In genomic region chr5:137630972-137631370, GRCh38 we compare ENCODE assay signal across 20 cellular contexts.
DNase-seq lines count a peak whose midpoint lies in the region; ATAC-seq and TF ChIP-seq lines count a peak whose summit lies in the region.
"Had no signal": no experiment of that assay in that cellular context is flagged by ENCODE, and none has a peak within 500 bp of the region (broad histone marks: within the 10 kb centered on the region; RNA-seq: fewer than 3 reads in every experiment).

No MANE protein-coding gene starts in this region.

- no peak overlapping the region for H4K91ac ChIP-seq in IMR-90 (ENCODE audit: insufficient read depth, low read depth, low read length)

- no peaks in the 10 kb centered on the region for H3K79me1 ChIP-seq in IMR-90 (ENCODE audit: low read depth in 1 of 2, low read length in 2 of 2)

- H2AK9ac ChIP-seq in IMR-90 (replicated peaks; ENCODE audit: low read depth, low read length, poor library complexity) = no peak overlapping the region

- no peaks in the 10 kb centered on the region for H4K20me1 ChIP-seq in IMR-90 (ENCODE audit: insufficient read depth, low read length)
- H4K20me1 ChIP-seq in osteoblast (ENCODE audit: insufficient read depth, low read length) = no peaks in the 10 kb centered on the region

- H2AFZ ChIP-seq in IMR-90 (replicated peaks; ENCODE audit: low read length, poor library complexity) (no peak overlapping the region), osteoblast (ENCODE audit: low read length) (peak overlapping the region; percentile 37)

- H3K27me3 Mint-ChIP-seq in activated CD8-positive, alpha-beta T cell treated with anti-CD3 and anti-CD28 coated beads for 36 hours = no peaks in the 10 kb centered on the region
- H3K27me3 Mint-ChIP-seq: B cell; CD4-positive, alpha-beta memory T cell had no signal

- H3K4me3 ChIP-seq in IMR-90 (ENCODE audit: insufficient read depth, low read depth, low read length) = no peak overlapping the region
- H3K4me3 ChIP-seq in osteoblast (ENCODE audit: insufficient read depth, low read length) = no peak overlapping the region
- H3K4me3 ChIP-seq: MG63 had no signal

- H3K4me1 ChIP-seq in IMR-90 (ENCODE audit: control insufficient read depth, insufficient read depth, low read length) = no peaks in the 10 kb centered on the region; the same call in 1 of the 2 replicates
- peaks cover 20% of the 10 kb centered on the region for H3K4me1 ChIP-seq in osteoblast (ENCODE audit: insufficient read depth, low read length)

- H3K79me2 ChIP-seq in osteoblast (ENCODE audit: insufficient read depth, low read length) = no peaks in the 10 kb centered on the region

- H2AK5ac ChIP-seq in IMR-90 (ENCODE audit: low read depth, low read length) = no peak overlapping the region

- ATAC-seq in IMR-90 (ENCODE audit: low read depth) (no peak), HG03521 (IDR thresholded peaks at IDR 0.05; ENCODE audit: unreplicated experiment) (no peak)
- no peak for ATAC-seq in activated CD8-positive, alpha-beta T cell treated with anti-CD3 and anti-CD28 coated beads for 36 hours

- H3K4ac ChIP-seq in IMR-90 (ENCODE audit: low read depth, low read length) = no peak overlapping the region

- no peaks in the 10 kb centered on the region for H3K9me3 ChIP-seq in IMR-90 (ENCODE audit: control insufficient read depth, insufficient read depth, low read length)
- no peaks in the 10 kb centered on the region for H3K9me3 ChIP-seq in osteoblast (ENCODE audit: low read depth, low read length)

- H3K4me3 Mint-ChIP-seq in activated CD8-positive, alpha-beta T cell treated with anti-CD3 and anti-CD28 coated beads for 36 hours = no peak overlapping the region
- H3K4me3 Mint-ChIP-seq: B cell; CD4-positive, alpha-beta memory T cell; HFFc6 had no signal

- H3K36me3 Mint-ChIP-seq in activated CD8-positive, alpha-beta T cell treated with anti-CD3 and anti-CD28 coated beads for 36 hours (ENCODE audit: low read depth) = peaks cover 2% of the 10 kb centered on the region

- H3K27me3 ChIP-seq in IMR-90 (ENCODE audit: control insufficient read depth, insufficient read depth, low read length) (no peaks in the 10 kb centered on the region), osteoblast (ENCODE audit: insufficient read depth, low read length) (no peaks in the 10 kb centered on the region)
- H3K27me3 ChIP-seq: MG63 had no signal

- H3K14ac ChIP-seq in IMR-90 (replicated peaks; ENCODE audit: low read depth, low read length) = no peak overlapping the region

- POLR2A ChIA-PET in IMR-90 (lab: Charles Lee; ENCODE audit: unreplicated experiment) = no interaction called here
- POLR2A ChIA-PET in activated CD8-positive, alpha-beta T cell treated with anti-CD3 and anti-CD28 coated beads for 36 hours (lab: Charles Lee) = no interaction called here

- no peak overlapping the region for H2BK20ac ChIP-seq in IMR-90 (ENCODE audit: low read depth, low read length)

- H3K23ac ChIP-seq in IMR-90 (ENCODE audit: low read depth, low read length) = no peak overlapping the region

- H3K27ac ChIP-seq in IMR-90 (ENCODE audit: insufficient read depth, low read length) (no peak overlapping the region), osteoblast (ENCODE audit: low read depth, low read length) (no peak overlapping the region)

- TF ChIP-seq RAD21 in IMR-90 (IDR thresholded peaks at IDR 0.05; ENCODE audit: low read length) = no peak

- no TSS peak for BruUV-seq in IMR-90 (replicated peaks; lab: Mats Ljungman, UMichigan)

- no peak for TF ChIP-seq POLR2A in IMR-90 (IDR thresholded peaks at IDR 0.05; ENCODE audit: low read depth, low read length)

- H3K27ac Mint-ChIP-seq in activated CD8-positive, alpha-beta T cell treated with anti-CD3 and anti-CD28 coated beads for 36 hours = no peak overlapping the region
- H3K27ac Mint-ChIP-seq: B cell; CD4-positive, alpha-beta memory T cell; HFFc6 had no signal

- no peak overlapping the region for H3K18ac ChIP-seq in IMR-90 (ENCODE audit: low read depth, low read length)

- no peak overlapping the region for H3K9ac ChIP-seq in IMR-90 (ENCODE audit: low read depth, low read length)

- intact Hi-C loops in IMR-90 (cut with micrococcal nuclease) = no loop called here
- intact Hi-C loops in activated CD8-positive, alpha-beta T cell treated with anti-CD3 and anti-CD28 coated beads for 36 hours (cut with micrococcal nuclease) = loop anchor here (5.0 kb wide), 1 partner anchor 436 kb away; no protein-coding TSS in a partner anchor

- dilution Hi-C loops in IMR-90 (cut with HindIII; ENCODE audit: low sequenced_read_pairs, unreplicated experiment) = no loop called here

- no peak overlapping the region for H2BK5ac ChIP-seq in IMR-90 (ENCODE audit: low read depth, low read length, poor library complexity, severe bottlenecking)

- no peak for TF ChIP-seq CTCF in IMR-90 (conservative IDR thresholded peaks at IDR 0.05; ENCODE audit: low read depth, low read length)
- TF ChIP-seq CTCF in osteoblast (IDR thresholded peaks at IDR 0.05; ENCODE audit: extremely low read depth, low read depth, low read length) = no peak
- no peak for TF ChIP-seq CTCF in activated CD8-positive, alpha-beta T cell treated with anti-CD3 and anti-CD28 coated beads for 36 hours (IDR thresholded peaks at IDR 0.05)

- no peak overlapping the region for H3K56ac ChIP-seq in IMR-90 (ENCODE audit: extremely low read depth, insufficient read depth, low read length)

- CTCF ChIA-PET in IMR-90 (lab: Yijun Ruan, JAX) = interaction anchor here (0.6 to 2.5 kb wide), 3 partner anchors 111 to 431 kb away, joined by 3 to 30 read pairs (median 7); no protein-coding TSS in a partner anchor
- CTCF ChIA-PET in activated CD8-positive, alpha-beta T cell treated with anti-CD3 and anti-CD28 coated beads for 36 hours (lab: Charles Lee) = interaction anchor here (0.7 to 4.9 kb wide), 9 partner anchors 9 to 503 kb away, joined by 3 to 110 read pairs (median 8); no protein-coding TSS in a partner anchor

- no peak overlapping the region for H4K5ac ChIP-seq in IMR-90 (ENCODE audit: low read depth, low read length)

- no peaks in the 10 kb centered on the region for H3K9me3 Mint-ChIP-seq in activated CD8-positive, alpha-beta T cell treated with anti-CD3 and anti-CD28 coated beads for 36 hours
- H3K9me3 Mint-ChIP-seq: CD4-positive, alpha-beta memory T cell had no signal

- in situ Hi-C loops in IMR-90 (cut with MboI; ENCODE audit: low sequenced_read_pairs) = loop anchor here (25.0 kb wide), 2 partner anchors 431 to 506 kb away; partner anchors contain the start of gene NME5

- no CpG with 5 or more reads among the region's 3 CpGs for WGBS in IMR-90 (ENCODE audit: extremely low coverage in 2 of 2, insufficient read length in 1 of 2), 2 experiments

- no peak overlapping the region for H3K4me2 ChIP-seq in IMR-90 (ENCODE audit: low read depth, low read length)
- H3K4me2 ChIP-seq in osteoblast (ENCODE audit: insufficient read depth, low read length) = no peak overlapping the region

- H4K8ac ChIP-seq in IMR-90 (ENCODE audit: low read depth in 2 of 2, low read length in 2 of 2) = no peak overlapping the region

- no peak overlapping the region for H2BK120ac ChIP-seq in IMR-90 (ENCODE audit: low read depth, low read length)

- peak; percentile 4 for DNase-seq in IMR-90
- DNase-seq in amniotic epithelial cell (ENCODE audit: low read depth) = peak; percentile 23
- DNase-seq in fibroblast of peridontal ligament (ENCODE audit: extremely low read depth) = peak; percentile 37
- no peak for DNase-seq in osteoblast (ENCODE audit: insufficient read length, low spot score, missing footprints)
- no peak for DNase-seq in activated CD8-positive, alpha-beta T cell treated with anti-CD3 and anti-CD28 coated beads for 36 hours
- DNase-seq in activated T-cell treated with anti-CD3 and anti-CD28 coated beads for 4 hours = no peak
- no peak for DNase-seq in stimulated activated CD4-positive, alpha-beta T cell treated with anti-CD3 and anti-CD28 coated beads, Interleukin-4, amount 100 ng/mL, for 4 hours
- DNase-seq: CD4-positive, alpha-beta memory T cell; DMS79 treated with DMSO at 0.1 percent for 48 hours; GDM1; HFFc6; KG1; MG63; NCI-H1092 treated with DMSO at 0.1 percent for 48 hours; NCI-H187 treated with DMSO at 0.1 percent for 48 hours; NCI-H2171; NCI-H774; SHP77 had no signal

- no peaks in the 10 kb centered on the region for H3K9me1 ChIP-seq in IMR-90 (ENCODE audit: insufficient read depth, low read length)

- no peak overlapping the region for H2BK15ac ChIP-seq in IMR-90 (ENCODE audit: low read depth, low read length)

- no peaks in the 10 kb centered on the region for H3K36me3 ChIP-seq in IMR-90 (ENCODE audit: control insufficient read depth, insufficient read depth, low read length)
- no peaks in the 10 kb centered on the region for H3K36me3 ChIP-seq in osteoblast (ENCODE audit: insufficient read depth, low read length)
- H3K36me3 ChIP-seq: MG63 had no signal

- H3K4me1 Mint-ChIP-seq in activated CD8-positive, alpha-beta T cell treated with anti-CD3 and anti-CD28 coated beads for 36 hours (ENCODE audit: low read depth) = no peaks in the 10 kb centered on the region
- H3K4me1 Mint-ChIP-seq: B cell; CD4-positive, alpha-beta memory T cell had no signal

TF ChIP-seq in IMR-90, 13 proteins besides CTCF, POLR2A, EP300 and RAD21 (continues in another document):
- no peak for TF ChIP-seq MAFK (IDR thresholded peaks at IDR 0.05; ENCODE audit: low read depth, low read length)
- no peak for TF ChIP-seq MAZ (IDR thresholded peaks at IDR 0.05; ENCODE audit: borderline replicate concordance, low read depth, low read length)
- no peak for TF ChIP-seq BHLHE40 (IDR thresholded peaks at IDR 0.05; ENCODE audit: low read depth, low read length)
- no peak for TF ChIP-seq USF2 (IDR thresholded peaks at IDR 0.05; ENCODE audit: low read depth, low read length)
- no peak for TF ChIP-seq RCOR1 (IDR thresholded peaks at IDR 0.05; ENCODE audit: insufficient replicate concordance, low read length)
- TF ChIP-seq NFE2L2 (IDR thresholded peaks at IDR 0.05; ENCODE audit: low read depth, low read length) = no peak
- TF ChIP-seq ELK1 (IDR thresholded peaks at IDR 0.05; ENCODE audit: borderline replicate concordance, low read depth, low read length) = no peak
- no peak for TF ChIP-seq RFX5 (IDR thresholded peaks at IDR 0.05; ENCODE audit: low read depth, low read length)

Comparison
In these comparisons a context has a peak if more than half of its experiments do, and no peak if none do; other contexts are left out.
1. DNase-seq: peak in IMR-90 (single experiment), amniotic epithelial cell (single experiment) and fibroblast of peridontal ligament (single experiment); none in osteoblast (single experiment), activated CD8-positive, alpha-beta T cell treated with anti-CD3 and anti-CD28 coated beads for 36 hours (single experiment), activated T-cell treated with anti-CD3 and anti-CD28 coated beads for 4 hours (single experiment) and stimulated activated CD4-positive, alpha-beta T cell treated with anti-CD3 and anti-CD28 coated beads, Interleukin-4, amount 100 ng/mL, for 4 hours (0 of 2).